Comparison of ENCODE assay signal across 8 cellular contexts in genomic region chr15:30991301-30992072, GRCh38. TPM values are rescaled to one million over a fixed set of nuclear protein-coding genes. Genes with fewer than 3 reads are reported as not detected.
DNase-seq lines count a peak whose midpoint lies in the region; ATAC-seq and TF ChIP-seq lines count a peak whose summit lies in the region.

Gene MTMR10, minus strand, starts transcription at chr15:30991628. Its CDS starts 122 bp downstream, at chr15:30991506.

- H3K36me3 ChIP-seq in stomach, result peaks cover 0 to 7% (median 2%) of the 10 kb centered on the region in 4 donors

- CTCF ChIA-PET in RWPE1 (lab: Yijun Ruan, JAX), result interaction anchor here (1.7 kb wide), 1 partner anchor 138 kb away, joined by 6 read pairs; no protein-coding TSS in a partner anchor

- H3K4me3 ChIP-seq in stomach, result peak within 1 kb of the TSS; percentile 74 to 96 (median 89)

- H3K4me3 Mint-ChIP-seq in neural crest cell, result peak within 1 kb of the TSS; percentile 97

- H3K27me3 Mint-ChIP-seq in neural crest cell (ENCODE audit: low read depth), result no peaks in the 10 kb centered on the region

- intact Hi-C loops in stomach (cut with DNase I; ENCODE audit: low total_unique reads), result no loop called here

- peak within 1 kb of the TSS; percentile 89 for H3K27ac ChIP-seq in RWPE1
- H3K27ac ChIP-seq in stomach, result peak within 1 kb of the TSS; percentile 91 to 100 (median 97)

- no peaks in the 10 kb centered on the region for H3K9me3 ChIP-seq in stomach

- peaks cover 3% of the 10 kb centered on the region for H3K36me3 Mint-ChIP-seq in neural crest cell (ENCODE audit: low read depth)

- TF ChIP-seq POLR2A in stomach (IDR thresholded peaks at IDR 0.05), result peak in 1 of 4 donors; percentile 56

- ATAC-seq in GM19452 (IDR thresholded peaks at IDR 0.05; ENCODE audit: unreplicated experiment) (peak; percentile 88), HG03571 (IDR thresholded peaks at IDR 0.05; ENCODE audit: unreplicated experiment) (peak; percentile 85)

- H3K4me1 Mint-ChIP-seq in neural crest cell, result peaks cover 30% of the 10 kb centered on the region

- no peaks in the 10 kb centered on the region for H3K27me3 ChIP-seq in stomach

- H3K9me3 Mint-ChIP-seq in neural crest cell, result no peaks in the 10 kb centered on the region

- no peak for TF ChIP-seq EP300 in stomach (IDR thresholded peaks at IDR 0.05)

- H3K27ac Mint-ChIP-seq in neural crest cell (ENCODE audit: unreplicated experiment), result peak within 1 kb of the TSS; percentile 96

- POLR2A ChIA-PET in RWPE1 (lab: Yijun Ruan, JAX; ENCODE audit: low non-redundant PET), result interaction anchor here (0.6 to 1.1 kb wide), 4 partner anchors 32 to 138 kb away, joined by 3 read pairs; no protein-coding TSS in a partner anchor

- peaks cover 14 to 48% (median 33%) of the 10 kb centered on the region in 4 donors for H3K4me1 ChIP-seq in stomach

- WGBS in stomach, 5 donors, result 0 to 1% (median 0%) methylated on average over 20 to 100 of the region's 100 CpGs

- no peak for TF ChIP-seq CTCF in RWPE1 (conservative IDR thresholded peaks at IDR 0.05; ENCODE audit: low read depth)
- TF ChIP-seq CTCF in neural crest cell (conservative IDR thresholded peaks at IDR 0.05), result no peak
- TF ChIP-seq CTCF in stomach (IDR thresholded peaks at IDR 0.05), result no peak

- peak; percentile 89 for DNase-seq in COLO668 (lab: John Stamatoyannopoulos, UW; ENCODE audit: unreplicated experiment)
- DNase-seq in RWPE1 (ENCODE audit: low spot score), result peak; percentile 90
- peak; percentile 70 for DNase-seq in activated effector memory CD4-positive, alpha-beta T cell treated with Interleukin-2 at 50 U/mL for 16 hours
- peak; percentile 44 for DNase-seq in fibroblast of the conjunctiva (ENCODE audit: low read depth)
- peak; percentile 65 for DNase-seq in neural crest cell (ENCODE audit: low read depth, low spot score)
- peak; percentile 82 for DNase-seq in stomach

RNA-seq across cellular contexts. Expression of gene MTMR10, which starts in this region (rescaled TPM):
- total RNA-seq in neural crest cell, result 18.6 and 20.0 TPM in 2 replicates
- 100 to 1,000 TPM in 1 of 5 donors, 10 to 100 TPM in 3, 1 to 10 TPM in 1; 4.9 to 118 (median 39.7) TPM for total RNA-seq in stomach
- polyA plus RNA-seq in stomach, result 10 to 100 TPM in 2 of 3 donors, 1 to 10 TPM in 1; 6.9 to 14.7 (median 10.9) TPM

Comparison
In these comparisons a context has a peak if more than half of its experiments do, and no peak if none do; other contexts are left out.
1. Peak in every context shown above with its lines: DNase-seq, ATAC-seq, H3K4me3 ChIP-seq and H3K27ac ChIP-seq.